Comparison of ENCODE assay signal across 32 cellular contexts in genomic region chr10:118838364-118838763, GRCh38.
"Had no signal": no experiment of that assay in that cellular context is flagged by ENCODE, and none has a peak within 500 bp of the region (broad histone marks: within the 10 kb centered on the region; RNA-seq: fewer than 3 reads in every experiment).

No MANE protein-coding gene starts in this region.

- ATAC-seq: activated T-cell treated with anti-CD3 and anti-CD28 coated beads, Interleukin-2, amount 50 U/mL, for 4 hours had no signal

- H3K4me1 ChIP-seq: ascending aorta had no signal

- H3K27ac ChIP-seq: ascending aorta, SJCRH30, SK-N-MC, VCaP had no signal

- H3K9me3 ChIP-seq: ascending aorta, SJCRH30 had no signal

- H3K4me3 ChIP-seq: ascending aorta, SJCRH30, SK-N-MC had no signal

- DNase-seq: activated B cell treated with CpG ODN at 0.5 μM for 24 hours; activated CD4-positive, alpha-beta memory T cell treated with anti-CD3 and anti-CD28 coated beads for 36 hours; activated CD4-positive, alpha-beta T cell treated with anti-CD3 and anti-CD28 coated beads for 4 hours; activated CD4-positive, alpha-beta T cell treated with anti-CD3 and anti-CD28 coated beads, Interleukin-2, amount 50 U/mL, for 1 hour; activated CD4-positive, CD25-positive, alpha-beta regulatory T cell treated with anti-CD3 and anti-CD28 coated beads, Interleukin-2, amount 50 U/mL, for 72 hours; activated CD8-positive, alpha-beta memory T cell treated with anti-CD3 and anti-CD28 coated beads, Interleukin-2, amount 50 U/mL, for 4 hours; activated effector memory CD4-positive, alpha-beta T cell treated with anti-CD3 and anti-CD28 coated beads, Interleukin-2, amount 50 U/mL, for 16 hours; activated naive CD4-positive, alpha-beta T cell; activated naive CD4-positive, alpha-beta T cell treated with anti-CD3 and anti-CD28 coated beads, Interleukin-2, amount 50 U/mL, for 16 hours; activated naive CD8-positive, alpha-beta T cell treated with anti-CD3 and anti-CD28 coated beads, Interleukin-2, amount 10 ng/mL, durations not matched to agents 7 days and 5 days; activated T-cell treated with anti-CD3 and anti-CD28 coated beads for 4 hours; activated T-cell treated with anti-CD3 and anti-CD28 coated beads, Interleukin-2, amount 50 U/mL, for 4 hours; amygdala; Karpas-422; KBM-7; NCI-H1092; NCI-H1417; NCI-H146; NCI-H187; NCI-H2029 treated with DMSO at 0.1 percent for 48 hours; NCI-H2107; NCI-H2171; NCI-H510A; NCI-H526; NCI-H748 treated with DMSO at 0.1 percent for 48 hours; NK-92 treated with Interleukin-12 subunit alpha and Interleukin-12 subunit beta, amount 100 ng/mL, for 24 hours; SHP77; SJCRH30; T1000 had no signal

- H3K27me3 ChIP-seq: ascending aorta, SJCRH30 had no signal

- H3K36me3 ChIP-seq: ascending aorta, SJCRH30 had no signal
